Comparison of ENCODE assay signal across 8 cellular contexts in genomic region chr10:16436367-16436757, GRCh38. TPM values are rescaled to one million over a fixed set of nuclear protein-coding genes. Genes with fewer than 3 reads are reported as not detected.
DNase-seq lines count a peak whose midpoint lies in the region; ATAC-seq and TF ChIP-seq lines count a peak whose summit lies in the region.

No MANE protein-coding gene starts in this region.

- H3K4me3 Mint-ChIP-seq in GM23338 (peak overlapping the region; percentile 73), brain (peak overlapping the region; percentile 74 to 83 (median 81))

- peaks cover 2% of the 10 kb centered on the region for H3K27me3 Mint-ChIP-seq in GM23338 (ENCODE audit: insufficient read depth, low read depth, poor library complexity)
- H3K27me3 Mint-ChIP-seq in brain, result peaks cover 18% of the 10 kb centered on the region

- H3K36me3 Mint-ChIP-seq in GM23338 (ENCODE audit: low read depth) (no peaks in the 10 kb centered on the region), brain (no peaks in the 10 kb centered on the region)

- H3K4me3 ChIP-seq in GM23338, result peak overlapping the region; percentile 50
- H3K4me3 ChIP-seq in MG63, result peak overlapping the region; percentile 77
- H3K4me3 ChIP-seq in liver (ENCODE audit: low read depth in 1 of 3, low read length in 3 of 3), result peak overlapping the region; percentile 41 to 72 (median 51)
- peak overlapping the region; percentile 35 to 71 (median 70) for H3K4me3 ChIP-seq in tibial nerve

- no peaks in the 10 kb centered on the region for H3F3A ChIP-seq in GM23338 (replicated peaks; ENCODE audit: low read depth)

- no peaks in the 10 kb centered on the region for H3K9me3 ChIP-seq in MG63
- no peaks in the 10 kb centered on the region for H3K9me3 ChIP-seq in liver (ENCODE audit: control insufficient read depth in 4 of 4, low read length in 3 of 4)
- H3K9me3 ChIP-seq in tibial nerve, result no peaks in the 10 kb centered on the region

- TF ChIP-seq CTCF in GM23338 (conservative IDR thresholded peaks at IDR 0.05; ENCODE audit: low read depth in 2 of 2) (no peak), brain (conservative IDR thresholded peaks at IDR 0.05) (no peak), liver (IDR thresholded peaks at IDR 0.05; ENCODE audit: low read depth, low read length, missing input control) (no peak), tibial nerve (IDR thresholded peaks at IDR 0.05) (no peak)

- peaks cover 17% of the 10 kb centered on the region for H3K4me1 Mint-ChIP-seq in GM23338
- peaks cover 15% of the 10 kb centered on the region for H3K4me1 Mint-ChIP-seq in brain

- H3K27ac Mint-ChIP-seq in GM23338, result no peak overlapping the region
- H3K27ac Mint-ChIP-seq in brain, result peak overlapping the region in 1 of 5 experiments; percentile 42

- no peak overlapping the region for H3K9ac ChIP-seq in liver (ENCODE audit: low read depth in 1 of 2, low read length in 2 of 2)

- H3K27ac ChIP-seq in GM23338 (ENCODE audit: low read depth) (no peak overlapping the region), liver (ENCODE audit: low read depth in 1 of 2, low read length in 2 of 2) (peak overlapping the region in 1 of 2 donors; percentile 64), tibial nerve (peak overlapping the region in 3 of 4 donors; percentile 75 to 82 (median 80))

- under 1% methylated on average over 9 of the region's 9 CpGs for WGBS in liver
- WGBS in tibial nerve, 2 donors, result 2 to 3% methylated on average over 9 of the region's 9 CpGs

- no peak for TF ChIP-seq EP300 in tibial nerve (IDR thresholded peaks at IDR 0.05)

- ATAC-seq in GM18505 (IDR thresholded peaks at IDR 0.05; ENCODE audit: unreplicated experiment), result peak; percentile 8
- peak; percentile 9 for ATAC-seq in GM23338

- H4K20me1 ChIP-seq in GM23338 (replicated peaks; ENCODE audit: insufficient read depth), result no peaks in the 10 kb centered on the region

- no peak for TF ChIP-seq RAD21 in liver (IDR thresholded peaks at IDR 0.05)

- H3K9me3 Mint-ChIP-seq in GM23338, result no peaks in the 10 kb centered on the region
- H3K9me3 Mint-ChIP-seq in brain, result peaks cover 0 to 10% (median 1%) of the 10 kb centered on the region in 5 experiments

- peaks cover 6% of the 10 kb centered on the region for H3K4me1 ChIP-seq in GM23338 (ENCODE audit: insufficient read depth)
- peaks cover 6 to 25% (median 14%) of the 10 kb centered on the region in 4 donors for H3K4me1 ChIP-seq in liver (ENCODE audit: control insufficient read depth in 4 of 4, insufficient read depth in 4 of 4, low read length in 3 of 4)
- H3K4me1 ChIP-seq in tibial nerve, result peaks cover 0 to 32% (median 0%) of the 10 kb centered on the region in 4 donors

- no peak for DNase-seq in GM23338 (ENCODE audit: low spot score)
- peak; percentile 11 for DNase-seq in MG63
- no peak for DNase-seq in tibial nerve (ENCODE audit: low spot score in 2 of 2)
- no peak for DNase-seq in HCEC 1CT
- DNase-seq in SKM-1 (lab: John Stamatoyannopoulos, UW; ENCODE audit: unreplicated experiment), result no peak

- peak overlapping the region; percentile 70 for H3K4me2 ChIP-seq in GM23338

- no peaks in the 10 kb centered on the region for H3K79me2 ChIP-seq in GM23338 (replicated peaks; ENCODE audit: insufficient read depth)

- H3K36me3 ChIP-seq in GM23338 (ENCODE audit: insufficient read depth) (no peaks in the 10 kb centered on the region), MG63 (peaks cover 21% of the 10 kb centered on the region), liver (ENCODE audit: control insufficient read depth in 4 of 4, insufficient read depth in 3 of 4, low read depth in 1 of 4, low read length in 3 of 4) (no peaks in the 10 kb centered on the region), tibial nerve (no peaks in the 10 kb centered on the region)

- TF ChIP-seq POLR2A in GM18505 (IDR thresholded peaks at IDR 0.05; ENCODE audit: borderline replicate concordance, extremely low read depth, insufficient read depth, insufficient read length) (no peak), tibial nerve (IDR thresholded peaks at IDR 0.05) (no peak)

- H3K27me3 ChIP-seq in GM23338 (ENCODE audit: insufficient read depth), result no peaks in the 10 kb centered on the region
- H3K27me3 ChIP-seq in MG63, result 0 out of 2 replicates have a peak, but pooled peaks cover 2% of the 10 kb centered on the region
- H3K27me3 ChIP-seq in liver (ENCODE audit: control insufficient read depth in 4 of 4, insufficient read depth in 4 of 4, low read length in 3 of 4), result no peaks in the 10 kb centered on the region
- H3K27me3 ChIP-seq in tibial nerve, result no peaks in the 10 kb centered on the region

- H3K9me2 ChIP-seq in GM23338 (ENCODE audit: insufficient read depth), result no peaks in the 10 kb centered on the region

- H2AFZ ChIP-seq in GM23338, result peak overlapping the region; percentile 99

TF ChIP-seq in GM23338, 12 proteins besides CTCF, POLR2A, EP300 and RAD21 (continues in another document):
- TF ChIP-seq EZH2phosphoT487 (IDR thresholded peaks at IDR 0.05; ENCODE audit: unreplicated experiment) (no peak), EZH2 (IDR thresholded peaks at IDR 0.05; ENCODE audit: low read depth, unreplicated experiment) (no peak), STAT1 (IDR thresholded peaks at IDR 0.05; ENCODE audit: unreplicated experiment) (no peak)
- TF ChIP-seq, protein P1, sequence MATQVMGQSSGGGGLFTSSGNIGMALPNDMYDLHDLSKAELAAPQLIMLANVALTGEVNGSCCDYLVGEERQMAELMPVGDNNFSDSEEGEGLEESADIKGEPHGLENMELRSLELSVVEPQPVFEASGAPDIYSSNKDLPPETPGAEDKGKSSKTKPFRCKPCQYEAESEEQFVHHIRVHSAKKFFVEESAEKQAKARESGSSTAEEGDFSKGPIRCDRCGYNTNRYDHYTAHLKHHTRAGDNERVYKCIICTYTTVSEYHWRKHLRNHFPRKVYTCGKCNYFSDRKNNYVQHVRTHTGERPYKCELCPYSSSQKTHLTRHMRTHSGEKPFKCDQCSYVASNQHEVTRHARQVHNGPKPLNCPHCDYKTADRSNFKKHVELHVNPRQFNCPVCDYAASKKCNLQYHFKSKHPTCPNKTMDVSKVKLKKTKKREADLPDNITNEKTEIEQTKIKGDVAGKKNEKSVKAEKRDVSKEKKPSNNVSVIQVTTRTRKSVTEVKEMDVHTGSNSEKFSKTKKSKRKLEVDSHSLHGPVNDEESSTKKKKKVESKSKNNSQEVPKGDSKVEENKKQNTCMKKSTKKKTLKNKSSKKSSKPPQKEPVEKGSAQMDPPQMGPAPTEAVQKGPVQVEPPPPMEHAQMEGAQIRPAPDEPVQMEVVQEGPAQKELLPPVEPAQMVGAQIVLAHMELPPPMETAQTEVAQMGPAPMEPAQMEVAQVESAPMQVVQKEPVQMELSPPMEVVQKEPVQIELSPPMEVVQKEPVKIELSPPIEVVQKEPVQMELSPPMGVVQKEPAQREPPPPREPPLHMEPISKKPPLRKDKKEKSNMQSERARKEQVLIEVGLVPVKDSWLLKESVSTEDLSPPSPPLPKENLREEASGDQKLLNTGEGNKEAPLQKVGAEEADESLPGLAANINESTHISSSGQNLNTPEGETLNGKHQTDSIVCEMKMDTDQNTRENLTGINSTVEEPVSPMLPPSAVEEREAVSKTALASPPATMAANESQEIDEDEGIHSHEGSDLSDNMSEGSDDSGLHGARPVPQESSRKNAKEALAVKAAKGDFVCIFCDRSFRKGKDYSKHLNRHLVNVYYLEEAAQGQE (IDR thresholded peaks at IDR 0.05; ENCODE audit: unreplicated experiment), result no peak

TF ChIP-seq in liver, 16 proteins besides CTCF, POLR2A, EP300 and RAD21 (continues in another document):
- TF ChIP-seq ZBTB33 (IDR thresholded peaks at IDR 0.05), result no peak
- no peak for TF ChIP-seq JUND (IDR thresholded peaks at IDR 0.05)

RNA-seq across cellular contexts. Expression of gene PTER, which starts 0.4 kb away (rescaled TPM):
- 3.5 and 4.8 TPM in 2 replicates for total RNA-seq in GM23338 (2014; rRNA removed; shearing (Covaris generic))
- polyA plus RNA-seq in GM23338 (2016; fragmentation: Nextera tagmentation; extraction: Ambion mirVana), result 4.4 and 4.9 TPM in 2 replicates
- total RNA-seq in MG63 (2014; rRNA removed; shearing (Covaris generic); ENCODE audit: low replicate concordance), result 32.7 and 37.7 TPM in 2 replicates
- 4.2 TPM for polyA plus RNA-seq in brain (ENCODE audit: insufficient read depth, low read depth, low replicate concordance)
- total RNA-seq in liver, result 10 to 100 TPM in 1 of 2 donors, 1 to 10 TPM in 1; 9.2 to 15.7 TPM
- polyA plus RNA-seq in liver, result 1 to 10 TPM; 4.4 to 8.6 TPM
- total RNA-seq in tibial nerve, result 10 to 100 TPM in 2 of 4 donors, 1 to 10 TPM in 2; 4.9 to 26.4 (median 12.1) TPM
